Comparison of ENCODE assay signal across 26 cellular contexts in genomic region chr3:4949004-4949403, GRCh38.
"Had no signal": no experiment of that assay in that cellular context is flagged by ENCODE, and none has a peak within 500 bp of the region (broad histone marks: within the 10 kb centered on the region; RNA-seq: fewer than 3 reads in every experiment).

No MANE protein-coding gene starts in this region.

- H3K4me3 Mint-ChIP-seq: activated B cell treated with CpG ODN at 0.5 μM for 24 hours; activated CD4-positive, alpha-beta T cell treated with anti-CD3 and anti-CD28 coated beads, Interleukin-2, amount 10 ng/mL, durations not matched to agents 24 days and 14 days; activated CD8-positive, alpha-beta memory T cell treated with anti-CD3 and anti-CD28 coated beads, Interleukin-2, amount 10 ng/mL, durations not matched to agents 7 days and 5 days; activated naive CD8-positive, alpha-beta T cell; activated T-cell treated with anti-CD3 and anti-CD28 coated beads, Interleukin-2, amount 50 U/mL, for 24 hours; activated T-helper 1 cell treated with anti-CD3 and anti-CD28 coated beads, Interleukin-12 subunit alpha, Interleukin-12 subunit beta, Interleukin-2, Interleukin-4 antibody, amounts not matched to agents 30 ng/mL and 10 ng/mL and 1 ng/mL, durations not matched to agents 14 hours and 24 hours and 36 hours; central memory CD8-positive, alpha-beta T cell; T-cell had no signal

- H3K27ac Mint-ChIP-seq: activated B cell treated with CpG ODN at 0.5 μM for 24 hours; activated CD4-positive, alpha-beta T cell treated with anti-CD3 and anti-CD28 coated beads, Interleukin-2, amount 10 ng/mL, durations not matched to agents 24 days and 14 days; activated CD8-positive, alpha-beta memory T cell treated with anti-CD3 and anti-CD28 coated beads, Interleukin-2, amount 10 ng/mL, durations not matched to agents 7 days and 5 days; activated naive CD8-positive, alpha-beta T cell; activated T-cell treated with anti-CD3 and anti-CD28 coated beads, Interleukin-2, amount 50 U/mL, for 24 hours; activated T-helper 1 cell treated with anti-CD3 and anti-CD28 coated beads, Interleukin-12 subunit alpha, Interleukin-12 subunit beta, Interleukin-2, Interleukin-4 antibody, amounts not matched to agents 30 ng/mL and 10 ng/mL and 1 ng/mL, durations not matched to agents 14 hours and 24 hours and 36 hours; T-cell had no signal

- FAIRE-seq: bronchial epithelial cell, TTC549 had no signal

- H3K27me3 Mint-ChIP-seq: activated B cell treated with CpG ODN at 0.5 μM for 24 hours; activated CD4-positive, alpha-beta T cell treated with anti-CD3 and anti-CD28 coated beads, Interleukin-2, amount 10 ng/mL, durations not matched to agents 24 days and 14 days; activated CD8-positive, alpha-beta memory T cell treated with anti-CD3 and anti-CD28 coated beads, Interleukin-2, amount 10 ng/mL, durations not matched to agents 7 days and 5 days; activated naive CD8-positive, alpha-beta T cell; activated T-cell treated with anti-CD3 and anti-CD28 coated beads, Interleukin-2, amount 50 U/mL, for 24 hours; central memory CD8-positive, alpha-beta T cell; T-cell had no signal

- H3K27ac ChIP-seq: SK-N-MC had no signal

- H3K9me3 Mint-ChIP-seq: activated B cell treated with CpG ODN at 0.5 μM for 24 hours; activated T-cell treated with anti-CD3 and anti-CD28 coated beads, Interleukin-2, amount 50 U/mL, for 24 hours; central memory CD8-positive, alpha-beta T cell; T-cell had no signal

- H3K4me1 Mint-ChIP-seq: activated B cell treated with CpG ODN at 0.5 μM for 24 hours; activated CD4-positive, alpha-beta T cell treated with anti-CD3 and anti-CD28 coated beads, Interleukin-2, amount 10 ng/mL, durations not matched to agents 24 days and 14 days; activated CD8-positive, alpha-beta memory T cell treated with anti-CD3 and anti-CD28 coated beads, Interleukin-2, amount 10 ng/mL, durations not matched to agents 7 days and 5 days; T-cell had no signal

- H3K36me3 Mint-ChIP-seq: activated naive CD8-positive, alpha-beta T cell; T-cell had no signal

- ATAC-seq: activated CD8-positive, alpha-beta memory T cell treated with anti-CD3 and anti-CD28 coated beads, Interleukin-2, amount 10 ng/mL, durations not matched to agents 7 days and 5 days; T-cell had no signal

- H3K4me3 ChIP-seq: SK-N-MC had no signal

- DNase-seq: activated B cell treated with CpG ODN at 0.5 μM for 24 hours; activated CD4-positive, alpha-beta T cell treated with anti-CD3 and anti-CD28 coated beads for 1 hour; activated CD4-positive, alpha-beta T cell treated with anti-CD3 and anti-CD28 coated beads, Interleukin-2, amount 10 ng/mL, durations not matched to agents 24 days and 14 days; activated CD4-positive, alpha-beta T cell treated with anti-CD3 and anti-CD28 coated beads, Interleukin-2, amount 50 U/mL, for 48 hours; activated CD8-positive, alpha-beta memory T cell treated with anti-CD3 and anti-CD28 coated beads, Interleukin-2, amount 10 ng/mL, durations not matched to agents 7 days and 5 days; activated effector memory CD4-positive, alpha-beta T cell treated with Interleukin-2 at 50 U/mL for 16 hours; activated naive CD4-positive, alpha-beta T cell; activated T-cell treated with anti-CD3 and anti-CD28 coated beads, Interleukin-2, amount 50 U/mL, for 24 hours; Kasumi-1; KBM-7; NCI-H1048; NCI-H146; NCI-H187 treated with DMSO at 0.1 percent for 48 hours; NCI-H2081 treated with DMSO at 0.1 percent for 48 hours; NCI-H2227 treated with DMSO at 0.1 percent for 48 hours; NCI-H526; NCI-H82; T-cell; T-helper 2 cell; T1000 had no signal
